ENCODE assay signal across 10 cellular contexts in genomic region chr1:36349241-36349671, GRCh38. TPM values are rescaled to one million over a fixed set of nuclear protein-coding genes. Genes with fewer than 3 reads are reported as not detected.
DNase-seq lines count a peak whose midpoint lies in the region; ATAC-seq and TF ChIP-seq lines count a peak whose summit lies in the region.
"Had no signal": no experiment of that assay in that cellular context is flagged by ENCODE, and none has a peak within 500 bp of the region (broad histone marks: within the 10 kb centered on the region; RNA-seq: fewer than 3 reads in every experiment).

No MANE protein-coding gene starts in this region.

- TF ChIP-seq POLR2A in ovary (IDR thresholded peaks at IDR 0.05): no peak

- peaks cover 58% of the 10 kb centered on the region for H3K36me3 ChIP-seq in brain microvascular endothelial cell (replicated peaks)
- H3K36me3 ChIP-seq in subcutaneous abdominal adipose tissue (ENCODE audit: control insufficient read depth in 5 of 5, insufficient read depth in 5 of 5, low read length in 5 of 5): peaks cover 0 to 81% (median 73%) of the 10 kb centered on the region in 5 donors
- H3K36me3 ChIP-seq in ovary: no peaks in the 10 kb centered on the region

- no peaks in the 10 kb centered on the region for H3K9me3 Mint-ChIP-seq in activated T-cell treated with anti-CD3 and anti-CD28 coated beads, Interleukin-2, amount 50 U/mL, for 72 hours
- H3K9me3 Mint-ChIP-seq in T-cell: no peaks in the 10 kb centered on the region
- H3K9me3 Mint-ChIP-seq: CD4-positive, CD25-positive, alpha-beta regulatory T cell had no signal

- peak overlapping the region; percentile 91 for H3K27ac ChIP-seq in brain microvascular endothelial cell
- peak overlapping the region; percentile 80 for H3K27ac ChIP-seq in subcutaneous abdominal adipose tissue (ENCODE audit: low read depth, low read length)
- no peak overlapping the region for H3K27ac ChIP-seq in ovary
- H3K27ac ChIP-seq: SJCRH30 had no signal

- CTCF ChIA-PET in T-cell (lab: Charles Lee): interaction anchor here in 1 of 2 donors (0.6 to 1.9 kb wide), 2 partner anchors 18 to 71 kb away, joined by 3 to 6 read pairs; no protein-coding TSS in a partner anchor

- H3K4me1 ChIP-seq in subcutaneous abdominal adipose tissue (ENCODE audit: control insufficient read depth in 5 of 5, insufficient read depth in 5 of 5, low read length in 5 of 5): peaks cover 7 to 43% (median 38%) of the 10 kb centered on the region in 5 donors
- peaks cover 6% of the 10 kb centered on the region for H3K4me1 ChIP-seq in ovary (ENCODE audit: insufficient read depth)

- TF ChIP-seq EP300 in ovary (IDR thresholded peaks at IDR 0.05): no peak

- peaks cover 25% of the 10 kb centered on the region for H3K4me1 Mint-ChIP-seq in activated T-cell treated with anti-CD3 and anti-CD28 coated beads, Interleukin-2, amount 50 U/mL, for 72 hours (ENCODE audit: low read depth)
- peaks cover 22 to 30% (median 25%) of the 10 kb centered on the region in 3 donors for H3K4me1 Mint-ChIP-seq in T-cell

- peak; percentile 27 to 41 for ATAC-seq in activated T-cell treated with anti-CD3 and anti-CD28 coated beads, Interleukin-2, amount 50 U/mL, for 72 hours (replicated peaks in 1 of 2)
- peak; percentile 45 for ATAC-seq in HG03097 (IDR thresholded peaks at IDR 0.05; ENCODE audit: low FRiP score, unreplicated experiment)
- ATAC-seq in T-cell (replicated peaks in 1 of 4): no peak

- no peak overlapping the region for H3K27ac Mint-ChIP-seq in activated T-cell treated with anti-CD3 and anti-CD28 coated beads, Interleukin-2, amount 50 U/mL, for 72 hours
- H3K27ac Mint-ChIP-seq in T-cell: no peak overlapping the region

- no peaks in the 10 kb centered on the region for H3K9me3 ChIP-seq in subcutaneous abdominal adipose tissue (ENCODE audit: control insufficient read depth in 5 of 5, low read length in 5 of 5)
- no peaks in the 10 kb centered on the region for H3K9me3 ChIP-seq in ovary
- H3K9me3 ChIP-seq: SJCRH30 had no signal

- intact Hi-C loops in ovary (cut with DNase I): loop anchor here in 2 of 4 donors (10.0 kb wide), 1 partner anchor 66 kb away; no protein-coding TSS in a partner anchor

- no peak overlapping the region for H3K4me3 Mint-ChIP-seq in activated T-cell treated with anti-CD3 and anti-CD28 coated beads, Interleukin-2, amount 50 U/mL, for 72 hours
- no peak overlapping the region for H3K4me3 Mint-ChIP-seq in T-cell

- H3K27me3 Mint-ChIP-seq in activated T-cell treated with anti-CD3 and anti-CD28 coated beads, Interleukin-2, amount 50 U/mL, for 72 hours (ENCODE audit: low read depth): no peaks in the 10 kb centered on the region
- no peaks in the 10 kb centered on the region for H3K27me3 Mint-ChIP-seq in T-cell
- H3K27me3 Mint-ChIP-seq: CD4-positive, CD25-positive, alpha-beta regulatory T cell had no signal

- no peak overlapping the region for H3K4me3 ChIP-seq in brain microvascular endothelial cell (ENCODE audit: low read depth, low read length)
- H3K4me3 ChIP-seq in subcutaneous abdominal adipose tissue (ENCODE audit: low read depth in 1 of 5, low read length in 5 of 5): no peak overlapping the region
- no peak overlapping the region for H3K4me3 ChIP-seq in ovary
- H3K4me3 ChIP-seq: SJCRH30 had no signal

- in situ Hi-C loops in brain microvascular endothelial cell (cut with HindIII; ENCODE audit: low pct_ligation_motif_present, low sequenced_read_pairs): no loop called here

- H3K27me3 ChIP-seq in brain microvascular endothelial cell (replicated peaks) (no peaks in the 10 kb centered on the region), subcutaneous abdominal adipose tissue (ENCODE audit: control insufficient read depth in 5 of 5, insufficient read depth in 4 of 5, low read length in 5 of 5) (no peaks in the 10 kb centered on the region), ovary (no peaks in the 10 kb centered on the region)
- H3K27me3 ChIP-seq: SJCRH30 had no signal

- WGBS in ovary, 3 donors: 65 to 70% (median 68%) methylated on average over 6 to 7 of the region's 7 CpGs

- POLR2A ChIA-PET in T-cell (lab: Charles Lee): no interaction called here

- H3K9ac ChIP-seq in subcutaneous abdominal adipose tissue (ENCODE audit: low read length in 5 of 5): peak overlapping the region; percentile 2 to 55 (median 41)

- TF ChIP-seq CTCF in brain microvascular endothelial cell (IDR thresholded peaks at IDR 0.05; ENCODE audit: low read depth, low read length, missing control alignments): no peak
- TF ChIP-seq CTCF in ovary (IDR thresholded peaks at IDR 0.05): no peak

- no peak for DNase-seq in activated T-cell treated with anti-CD3 and anti-CD28 coated beads, Interleukin-2, amount 50 U/mL, for 72 hours
- DNase-seq in activated T-cell treated with anti-CD3 and anti-CD28 coated beads for 4 hours (no peak), brain microvascular endothelial cell (peak; percentile 34), SW 1271 (lab: John Stamatoyannopoulos, UW) (no peak), ovary (no peak), T-cell (no peak)
- DNase-seq: CD4-positive, CD25-positive, alpha-beta regulatory T cell had no signal

- H3K36me3 Mint-ChIP-seq in activated T-cell treated with anti-CD3 and anti-CD28 coated beads, Interleukin-2, amount 50 U/mL, for 72 hours (ENCODE audit: insufficient read depth in 2 of 2): peaks cover 2 to 13% of the 10 kb centered on the region in 2 donors
- H3K36me3 Mint-ChIP-seq in T-cell: peaks cover 41% of the 10 kb centered on the region

RNA-seq across cellular contexts. Expression of gene EVA1B, which starts 25.8 kb away (rescaled TPM):
- total RNA-seq in activated T-cell treated with anti-CD3 and anti-CD28 coated beads, Interleukin-2, amount 50 U/mL, for 72 hours: 1 to 10 TPM; 8.0 to 9.4 TPM
- total RNA-seq in ovary (100 to 1,000 TPM in 1 of 7 donors, 10 to 100 TPM in 6; 39.9 to 113 (median 56.8) TPM), T-cell (1 to 10 TPM; 2.0 to 8.1 (median 5.6) TPM)
- 10 to 100 TPM in 1 of 2 donors, not detected in 1; 54.1 TPM for polyA plus RNA-seq in ovary

RNA-seq across cellular contexts. Expression of gene STK40, which starts 36.5 kb away (rescaled TPM):
- 10 to 100 TPM; 56.1 to 63.5 TPM for total RNA-seq in activated T-cell treated with anti-CD3 and anti-CD28 coated beads, Interleukin-2, amount 50 U/mL, for 72 hours
- total RNA-seq in ovary: 100 to 1,000 TPM in 1 of 7 donors, 10 to 100 TPM in 6; 22.9 to 104 (median 83.2) TPM
- polyA plus RNA-seq in ovary: 10 to 100 TPM; 23.0 to 52.9 TPM
- total RNA-seq in T-cell: 10 to 100 TPM; 29.6 to 71.1 (median 56.7) TPM

RNA-seq across cellular contexts. Expression of gene SH3D21, which starts 43.1 kb away (rescaled TPM):
- total RNA-seq in activated T-cell treated with anti-CD3 and anti-CD28 coated beads, Interleukin-2, amount 50 U/mL, for 72 hours: 10 to 100 TPM in 1 of 2 donors, 1 to 10 TPM in 1; 8.1 to 16.3 TPM
- total RNA-seq in ovary (10 to 100 TPM in 3 of 7 donors, 1 to 10 TPM in 4; 1.9 to 22.6 (median 9.2) TPM), T-cell (1 to 10 TPM; 2.2 to 3.7 (median 2.8) TPM)
- polyA plus RNA-seq in ovary: 1 to 10 TPM; 3.5 to 3.7 TPM

RNA-seq across cellular contexts. Expression of gene LSM10, which starts 48.5 kb away (rescaled TPM):
- 10 to 100 TPM; 56.5 to 66.2 TPM for total RNA-seq in activated T-cell treated with anti-CD3 and anti-CD28 coated beads, Interleukin-2, amount 50 U/mL, for 72 hours
- total RNA-seq in ovary: 10 to 100 TPM; 20.0 to 49.3 (median 37.8) TPM
- 10 to 100 TPM; 22.0 to 43.2 TPM for polyA plus RNA-seq in ovary
- 10 to 100 TPM; 26.2 to 59.9 (median 55.4) TPM for total RNA-seq in T-cell

Comparison
In these comparisons a context has a peak if more than half of its experiments do, and no peak if none do; other contexts are left out.
1. ATAC-seq: peak in activated T-cell treated with anti-CD3 and anti-CD28 coated beads, Interleukin-2, amount 50 U/mL, for 72 hours (2 of 2) and HG03097 (single experiment); none in T-cell (0 of 4).
2. H3K27ac ChIP-seq: peak in brain microvascular endothelial cell (single experiment) and subcutaneous abdominal adipose tissue (single experiment); none in ovary (0 of 2).